Comparison of ENCODE assay signal across 13 cellular contexts in the genomic region with DNA sequence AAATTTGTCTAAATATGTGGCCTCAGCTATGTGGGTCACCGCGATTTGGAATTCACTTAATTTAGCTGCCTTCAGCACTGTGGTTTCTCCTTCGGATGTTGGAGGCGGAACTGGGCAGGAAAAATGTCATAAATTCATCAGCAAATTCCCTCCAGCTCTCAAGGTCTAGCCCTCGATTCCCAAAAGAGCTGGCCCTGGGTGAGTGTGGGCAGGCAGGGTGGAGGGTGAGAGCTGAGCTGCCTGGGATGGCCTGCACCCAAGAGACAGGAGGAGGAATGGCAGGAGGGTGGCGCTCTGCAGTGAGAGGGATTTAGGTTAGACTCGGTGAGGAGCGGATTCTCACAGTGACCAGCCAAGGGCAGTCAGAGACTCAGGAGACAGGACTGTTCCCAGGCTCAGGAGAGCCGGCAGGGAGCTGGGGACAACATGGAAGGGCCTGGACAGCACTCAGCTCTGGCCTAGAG. TPM values are rescaled to one million over a fixed set of nuclear protein-coding genes. Genes with fewer than 3 reads are reported as not detected.
DNase-seq lines count a peak whose midpoint lies in the region; ATAC-seq and TF ChIP-seq lines count a peak whose summit lies in the region.
"Had no signal": no experiment of that assay in that cellular context is flagged by ENCODE, and none has a peak within 500 bp of the region (broad histone marks: within the 10 kb centered on the region; RNA-seq: fewer than 3 reads in every experiment).

No MANE protein-coding gene starts in this region.

- peaks cover 20% of the 10 kb centered on the region for H3K4me1 Mint-ChIP-seq in endodermal cell

- H3K4me1 ChIP-seq in endodermal cell (ENCODE audit: control insufficient read depth, insufficient read depth, low read length), result peaks cover 8% of the 10 kb centered on the region
- H3K4me1 ChIP-seq in neuronal stem cell (ENCODE audit: control insufficient read depth in 2 of 2, insufficient read depth in 1 of 2, low read depth in 1 of 2, low read length in 2 of 2), result peaks cover 8 to 14% of the 10 kb centered on the region in 2 donors

- H4K8ac ChIP-seq in neuronal stem cell (ENCODE audit: low read depth, low read length), result no peak overlapping the region

- no peak overlapping the region for H3K14ac ChIP-seq in neuronal stem cell (ENCODE audit: low read length)

- peak; percentile 58 for ATAC-seq in SK-N-SH treated with all-trans-retinoic acid at 6 μM for 48 hours
- no peak for ATAC-seq in HG02678 (IDR thresholded peaks at IDR 0.05; ENCODE audit: unreplicated experiment)
- no peak for ATAC-seq in HG03342 (IDR thresholded peaks at IDR 0.05; ENCODE audit: unreplicated experiment)
- no peak for ATAC-seq in HG02571 (IDR thresholded peaks at IDR 0.05; ENCODE audit: unreplicated experiment)
- no peak for ATAC-seq in HG03457 (IDR thresholded peaks at IDR 0.05; ENCODE audit: unreplicated experiment)

- peak; percentile 19 for DNase-seq in AG09319 (ENCODE audit: extremely low read depth, low read depth)
- DNase-seq in endodermal cell, result no peak
- DNase-seq in neuronal stem cell (ENCODE audit: low spot score), result no peak
- DNase-seq: activated T-cell treated with anti-CD3 and anti-CD28 coated beads, Interleukin-2, amount 50 U/mL, for 24 hours; CD4-positive, CD25-positive, alpha-beta regulatory T cell; NCI-H187; stimulated activated CD4-positive, alpha-beta T cell treated with anti-CD3 and anti-CD28 coated beads, Interleukin-4, amount 100 ng/mL, for 4 hours had no signal

- no peak overlapping the region for H4K91ac ChIP-seq in neuronal stem cell (ENCODE audit: low read depth, low read length, poor library complexity)

- no peak overlapping the region for H2BK120ac ChIP-seq in neuronal stem cell (ENCODE audit: low read depth, low read length)

- H3K9me3 ChIP-seq in endodermal cell (ENCODE audit: control insufficient read depth, low read length) (no peaks in the 10 kb centered on the region), neuronal stem cell (replicated peaks in 1 of 2; ENCODE audit: control insufficient read depth in 2 of 2, insufficient read depth in 1 of 2, low read depth in 1 of 2, low read length in 2 of 2) (no peaks in the 10 kb centered on the region)

- H2AK5ac ChIP-seq in neuronal stem cell (ENCODE audit: low read depth, low read length), result peak overlapping the region; percentile 40

- no peaks in the 10 kb centered on the region for H3K36me3 ChIP-seq in endodermal cell (ENCODE audit: control insufficient read depth, insufficient read depth, low read length)
- no peaks in the 10 kb centered on the region for H3K36me3 ChIP-seq in neuronal stem cell (replicated peaks in 1 of 2; ENCODE audit: control insufficient read depth in 2 of 2, insufficient read depth in 2 of 2, low read length in 2 of 2)
- H3K36me3 ChIP-seq: neural progenitor cell had no signal

- TF ChIP-seq CTCF in AG09319 (IDR thresholded peaks at IDR 0.05; ENCODE audit: low read depth, low read length), result no peak; the same call in 1 of the 2 replicates
- peak; percentile 28 for TF ChIP-seq CTCF in endodermal cell (conservative IDR thresholded peaks at IDR 0.05)

- no peaks in the 10 kb centered on the region for H3K9me3 Mint-ChIP-seq in endodermal cell
- H3K9me3 Mint-ChIP-seq: activated T-cell treated with anti-CD3 and anti-CD28 coated beads, Interleukin-2, amount 50 U/mL, for 24 hours; neural progenitor cell had no signal

- H3K4ac ChIP-seq in neuronal stem cell (ENCODE audit: low read length), result no peak overlapping the region

- no peaks in the 10 kb centered on the region for H3K36me3 Mint-ChIP-seq in endodermal cell (ENCODE audit: low read depth)
- H3K36me3 Mint-ChIP-seq: CD4-positive, CD25-positive, alpha-beta regulatory T cell; neural progenitor cell had no signal

- no peaks in the 10 kb centered on the region for H3K27me3 Mint-ChIP-seq in endodermal cell (ENCODE audit: insufficient read depth)
- H3K27me3 Mint-ChIP-seq: CD4-positive, CD25-positive, alpha-beta regulatory T cell had no signal

- H3K23ac ChIP-seq in neuronal stem cell (ENCODE audit: low read depth, low read length, poor library complexity), result no peak overlapping the region

- H3K9ac ChIP-seq in endodermal cell (ENCODE audit: extremely low read depth, low read length, poor library complexity, severe bottlenecking), result no peak overlapping the region
- H3K9ac ChIP-seq in neuronal stem cell (ENCODE audit: low read depth, low read length, poor library complexity), result no peak overlapping the region
- H3K9ac ChIP-seq: neural progenitor cell had no signal

- no peaks in the 10 kb centered on the region for H3K79me1 ChIP-seq in neuronal stem cell (ENCODE audit: low read depth, low read length)

- no peak overlapping the region for H3K4me3 ChIP-seq in endodermal cell (ENCODE audit: low read length)
- H3K4me3 ChIP-seq in neuronal stem cell (ENCODE audit: low read length in 2 of 2), result no peak overlapping the region
- H3K4me3 ChIP-seq: neural progenitor cell had no signal

- no peaks in the 10 kb centered on the region for H3K27me3 ChIP-seq in endodermal cell (ENCODE audit: control insufficient read depth, insufficient read depth, low read length, poor library complexity, severe bottlenecking)
- H3K27me3 ChIP-seq in neuronal stem cell (ENCODE audit: control insufficient read depth in 3 of 3, insufficient read depth in 3 of 3, low read depth in 1 of 3, low read length in 3 of 3), result peaks cover 0 to 25% (median 1%) of the 10 kb centered on the region in 3 experiments
- H3K27me3 ChIP-seq: neural progenitor cell had no signal

- H3K4me3 Mint-ChIP-seq in endodermal cell, result no peak overlapping the region
- H3K4me3 Mint-ChIP-seq: activated T-cell treated with anti-CD3 and anti-CD28 coated beads, Interleukin-2, amount 50 U/mL, for 24 hours; CD4-positive, CD25-positive, alpha-beta regulatory T cell; neural progenitor cell had no signal

- no peak overlapping the region for H2AFZ ChIP-seq in neuronal stem cell (ENCODE audit: low read length)
- H2AFZ ChIP-seq: neural progenitor cell had no signal

- H2BK5ac ChIP-seq in neuronal stem cell (ENCODE audit: low read length), result no peak overlapping the region

- H2BK15ac ChIP-seq in neuronal stem cell (ENCODE audit: low read length), result no peak overlapping the region

- no peak overlapping the region for H2BK12ac ChIP-seq in neuronal stem cell (ENCODE audit: low read length)

- WGBS in endodermal cell (ENCODE audit: insufficient coverage in 1 of 2, insufficient read length in 1 of 2), 2 experiments, result 88 to 91% methylated on average over 4 to 9 of the region's 9 CpGs
- WGBS in neuronal stem cell (ENCODE audit: extremely low coverage in 2 of 2, insufficient read length in 2 of 2, insufficient replicate concordance in 1 of 2), 2 donors, result no CpG with 5 or more reads among the region's 9 CpGs

- H3K27ac ChIP-seq in endodermal cell (ENCODE audit: low read depth, low read length) (no peak overlapping the region), neuronal stem cell (replicated peaks; ENCODE audit: low read length) (no peak overlapping the region)
- H3K27ac ChIP-seq: neural progenitor cell had no signal

- H3K27ac Mint-ChIP-seq in endodermal cell, result no peak overlapping the region
- H3K27ac Mint-ChIP-seq: activated T-cell treated with anti-CD3 and anti-CD28 coated beads, Interleukin-2, amount 50 U/mL, for 24 hours; CD4-positive, CD25-positive, alpha-beta regulatory T cell; neural progenitor cell had no signal

- no peak overlapping the region for H3K4me2 ChIP-seq in neuronal stem cell (ENCODE audit: insufficient read depth, low read length, poor library complexity, severe bottlenecking)
- H3K4me2 ChIP-seq: neural progenitor cell had no signal

- H3K18ac ChIP-seq in neuronal stem cell (ENCODE audit: low read length), result peak overlapping the region; percentile 11

TF ChIP-seq in SK-N-SH treated with all-trans-retinoic acid at 6 μM for 48 hours, 23 proteins besides CTCF, POLR2A, EP300 and RAD21 (continues in another document):
- TF ChIP-seq CSDC2 (CRISPR knock-in tag; IDR thresholded peaks at IDR 0.05) (no peak), ZNF8 (CRISPR knock-in tag; IDR thresholded peaks at IDR 0.05) (no peak), ISL1 (CRISPR knock-in tag; IDR thresholded peaks at IDR 0.05) (no peak)
- TF ChIP-seq, protein P1, sequence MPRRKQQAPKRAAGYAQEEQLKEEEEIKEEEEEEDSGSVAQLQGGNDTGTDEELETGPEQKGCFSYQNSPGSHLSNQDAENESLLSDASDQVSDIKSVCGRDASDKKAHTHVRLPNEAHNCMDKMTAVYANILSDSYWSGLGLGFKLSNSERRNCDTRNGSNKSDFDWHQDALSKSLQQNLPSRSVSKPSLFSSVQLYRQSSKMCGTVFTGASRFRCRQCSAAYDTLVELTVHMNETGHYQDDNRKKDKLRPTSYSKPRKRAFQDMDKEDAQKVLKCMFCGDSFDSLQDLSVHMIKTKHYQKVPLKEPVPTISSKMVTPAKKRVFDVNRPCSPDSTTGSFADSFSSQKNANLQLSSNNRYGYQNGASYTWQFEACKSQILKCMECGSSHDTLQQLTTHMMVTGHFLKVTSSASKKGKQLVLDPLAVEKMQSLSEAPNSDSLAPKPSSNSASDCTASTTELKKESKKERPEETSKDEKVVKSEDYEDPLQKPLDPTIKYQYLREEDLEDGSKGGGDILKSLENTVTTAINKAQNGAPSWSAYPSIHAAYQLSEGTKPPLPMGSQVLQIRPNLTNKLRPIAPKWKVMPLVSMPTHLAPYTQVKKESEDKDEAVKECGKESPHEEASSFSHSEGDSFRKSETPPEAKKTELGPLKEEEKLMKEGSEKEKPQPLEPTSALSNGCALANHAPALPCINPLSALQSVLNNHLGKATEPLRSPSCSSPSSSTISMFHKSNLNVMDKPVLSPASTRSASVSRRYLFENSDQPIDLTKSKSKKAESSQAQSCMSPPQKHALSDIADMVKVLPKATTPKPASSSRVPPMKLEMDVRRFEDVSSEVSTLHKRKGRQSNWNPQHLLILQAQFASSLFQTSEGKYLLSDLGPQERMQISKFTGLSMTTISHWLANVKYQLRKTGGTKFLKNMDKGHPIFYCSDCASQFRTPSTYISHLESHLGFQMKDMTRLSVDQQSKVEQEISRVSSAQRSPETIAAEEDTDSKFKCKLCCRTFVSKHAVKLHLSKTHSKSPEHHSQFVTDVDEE (CRISPR knock-in tag; IDR thresholded peaks at IDR 0.05), result no peak
- TF ChIP-seq, protein P2, sequence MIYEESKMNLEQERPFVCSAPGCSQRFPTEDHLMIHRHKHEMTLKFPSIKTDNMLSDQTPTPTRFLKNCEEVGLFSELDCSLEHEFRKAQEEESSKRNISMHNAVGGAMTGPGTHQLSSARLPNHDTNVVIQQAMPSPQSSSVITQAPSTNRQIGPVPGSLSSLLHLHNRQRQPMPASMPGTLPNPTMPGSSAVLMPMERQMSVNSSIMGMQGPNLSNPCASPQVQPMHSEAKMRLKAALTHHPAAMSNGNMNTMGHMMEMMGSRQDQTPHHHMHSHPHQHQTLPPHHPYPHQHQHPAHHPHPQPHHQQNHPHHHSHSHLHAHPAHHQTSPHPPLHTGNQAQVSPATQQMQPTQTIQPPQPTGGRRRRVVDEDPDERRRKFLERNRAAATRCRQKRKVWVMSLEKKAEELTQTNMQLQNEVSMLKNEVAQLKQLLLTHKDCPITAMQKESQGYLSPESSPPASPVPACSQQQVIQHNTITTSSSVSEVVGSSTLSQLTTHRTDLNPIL (CRISPR knock-in tag; IDR thresholded peaks at IDR 0.05; ENCODE audit: low read depth), result no peak

RNA-seq across cellular contexts. Expression of a gene that starts 57.1 kb away (rescaled TPM):
- 10 to 100 TPM; 65.4 to 67.9 TPM for total RNA-seq in endodermal cell
- 36.2 TPM for polyA plus RNA-seq in endodermal cell (2013, experiment 1 of 2)
- 34.3 TPM for polyA plus RNA-seq in endodermal cell (2013, experiment 2 of 2)
- polyA plus RNA-seq in neuronal stem cell (2013, experiment 1 of 2), result 27.6 TPM
- 28.3 TPM for polyA plus RNA-seq in neuronal stem cell (2013, experiment 2 of 2)
